Comparison of ENCODE assay signal across 15 cellular contexts in the genomic region with DNA sequence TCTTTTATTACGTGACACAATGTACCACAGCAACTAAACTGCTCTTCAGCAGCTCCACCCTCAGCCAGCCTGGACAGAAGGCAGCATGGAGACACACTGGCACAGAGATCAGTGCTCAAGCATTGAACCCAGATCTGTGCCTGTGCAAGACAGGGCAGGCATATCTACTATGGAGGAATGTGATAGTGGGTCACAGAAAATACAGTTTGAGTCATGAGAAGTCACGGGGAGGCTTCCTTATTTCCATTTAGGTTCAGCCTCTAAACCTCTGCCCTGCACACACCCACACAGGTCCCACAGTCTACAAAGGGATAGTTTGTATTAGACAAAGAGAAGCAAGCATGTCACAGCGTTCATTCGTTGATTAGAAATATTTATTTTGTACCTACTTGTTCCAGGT.
DNase-seq lines count a peak whose midpoint lies in the region; ATAC-seq and TF ChIP-seq lines count a peak whose summit lies in the region.
"Had no signal": no experiment of that assay in that cellular context is flagged by ENCODE, and none has a peak within 500 bp of the region (broad histone marks: within the 10 kb centered on the region; RNA-seq: fewer than 3 reads in every experiment).

No MANE protein-coding gene starts in this region.

- TF ChIP-seq CTCF in GM10248 (IDR thresholded peaks at IDR 0.05; ENCODE audit: control extremely low read depth, extremely low read depth, low read depth, missing control alignments) (no peak), epithelial cell of esophagus (IDR thresholded peaks at IDR 0.05; ENCODE audit: insufficient read depth, low read depth, low read length, missing control alignments) (no peak), chondrocyte (IDR thresholded peaks at IDR 0.05) (no peak)

- no peaks in the 10 kb centered on the region for H3K27me3 Mint-ChIP-seq in chondrocyte (ENCODE audit: low read depth)
- H3K27me3 Mint-ChIP-seq: T-cell had no signal

- H3K9me3 Mint-ChIP-seq in chondrocyte (ENCODE audit: low read depth), result no peaks in the 10 kb centered on the region
- H3K9me3 Mint-ChIP-seq: T-cell had no signal

- ATAC-seq in GM19023 (IDR thresholded peaks at IDR 0.05; ENCODE audit: unreplicated experiment) (peak; percentile 44), HG03025 (IDR thresholded peaks at IDR 0.05; ENCODE audit: low FRiP score, unreplicated experiment) (peak; percentile 51), GM18870 (IDR thresholded peaks at IDR 0.05; ENCODE audit: unreplicated experiment) (no peak)
- ATAC-seq: T-cell had no signal

- H3K27ac Mint-ChIP-seq in chondrocyte (ENCODE audit: unreplicated experiment), result no peak overlapping the region
- H3K27ac Mint-ChIP-seq: T-cell had no signal

- H3K4me3 Mint-ChIP-seq in chondrocyte (ENCODE audit: unreplicated experiment), result no peak overlapping the region
- H3K4me3 Mint-ChIP-seq: T-cell had no signal

- no peaks in the 10 kb centered on the region for H3K4me1 Mint-ChIP-seq in chondrocyte (ENCODE audit: low read depth)

- CTCF ChIA-PET in GM10248 (lab: Yijun Ruan, JAX), result interaction anchor here (1.0 to 1.5 kb wide), 3 partner anchors 39 to 90 kb away, joined by 3 to 6 read pairs (median 3); no protein-coding TSS in a partner anchor

- DNase-seq in GM10248 (ENCODE audit: extremely low spot score) (peak; percentile 32), epithelial cell of esophagus (ENCODE audit: low read depth) (peak; percentile 87), inferior parietal cortex (ENCODE audit: extremely low spot score) (no peak), chondrocyte (ENCODE audit: low spot score) (no peak), NCI-H82 treated with DMSO at 0.1 percent for 48 hours (lab: John Stamatoyannopoulos, UW; ENCODE audit: unreplicated experiment) (no peak)
- DNase-seq: activated T-cell treated with anti-CD3 and anti-CD28 coated beads for 4 hours, DMS 273 treated with DMSO at 0.1 percent for 48 hours, NCI-H1417, NCI-H524 treated with DMSO at 0.1 percent for 48 hours, posterior cingulate gyrus, T-cell, transverse colon had no signal

- no peaks in the 10 kb centered on the region for H3K36me3 Mint-ChIP-seq in chondrocyte (ENCODE audit: low read depth)
- H3K36me3 Mint-ChIP-seq: T-cell had no signal

- POLR2A ChIA-PET in GM10248 (lab: Yijun Ruan, JAX), result no interaction called here

- no peak overlapping the region for H3K4me3 ChIP-seq in epithelial cell of esophagus (ENCODE audit: low read length)
- H3K4me3 ChIP-seq: transverse colon had no signal

Comparison
In these comparisons a context has a peak if more than half of its experiments do, and no peak if none do; other contexts are left out.
1. DNase-seq: peak in GM10248 (single experiment) and epithelial cell of esophagus (single experiment); none in inferior parietal cortex (single experiment), chondrocyte (single experiment) and NCI-H82 treated with DMSO at 0.1 percent for 48 hours (single experiment).